ENCODE assay signal across 9 cellular contexts in genomic region chr16:74773431-74774222, GRCh38. TPM values are rescaled to one million over a fixed set of nuclear protein-coding genes. Genes with fewer than 3 reads are reported as not detected.
A peak's percentile ranks its signal among the peaks of the same experiment; 100 is the strongest.
DNase-seq lines count a peak whose midpoint lies in the region; ATAC-seq and TF ChIP-seq lines count a peak whose summit lies in the region.
"Had no signal": no experiment of that assay in that cellular context is flagged by ENCODE, and none has a peak within 500 bp of the region (broad histone marks: within the 10 kb centered on the region; RNA-seq: fewer than 3 reads in every experiment).

No MANE protein-coding gene starts in this region.

- no peak overlapping the region for H3K9ac ChIP-seq in OCI-LY3 (ENCODE audit: low read length)
- no peak overlapping the region for H3K9ac ChIP-seq in neural progenitor cell

- WGBS in esophagus, 2 donors, result 39 to 54% methylated on average over 14 of the region's 14 CpGs
- 49 to 53% (median 51%) methylated on average over 14 of the region's 14 CpGs for WGBS in heart left ventricle, 4 donors

- no peaks in the 10 kb centered on the region; the same call in 1 of the 2 replicates for H4K20me1 ChIP-seq in OCI-LY3 (ENCODE audit: insufficient read depth, low read length)
- peaks cover 4% of the 10 kb centered on the region for H4K20me1 ChIP-seq in neural progenitor cell (ENCODE audit: low read depth)

- no peak overlapping the region for H3K4me3 ChIP-seq in CD8-positive, alpha-beta memory T cell (ENCODE audit: low read length)
- peak overlapping the region; percentile 68 for H3K4me3 ChIP-seq in OCI-LY3 (ENCODE audit: low read length)
- H3K4me3 ChIP-seq in esophagus (ENCODE audit: low read depth in 1 of 2, low read length in 2 of 2), result peak overlapping the region; percentile 46 to 59
- H3K4me3 ChIP-seq in neural progenitor cell, result peak overlapping the region; percentile 58
- H3K4me3 ChIP-seq in heart left ventricle, result peak overlapping the region in 5 of 12 donors; percentile 38 to 60 (median 54)

- H3K27ac ChIP-seq in CD8-positive, alpha-beta memory T cell (ENCODE audit: low read depth, low read length), result no peak overlapping the region
- H3K27ac ChIP-seq in OCI-LY3 (ENCODE audit: low read length), result no peak overlapping the region
- no peak overlapping the region for H3K27ac ChIP-seq in esophagus (ENCODE audit: low read depth in 2 of 2, low read length in 1 of 2)
- no peak overlapping the region for H3K27ac ChIP-seq in neural progenitor cell
- no peak overlapping the region for H3K27ac ChIP-seq in heart left ventricle

- H3K27ac Mint-ChIP-seq in CD8-positive, alpha-beta memory T cell, result no peak overlapping the region
- no peak overlapping the region for H3K27ac Mint-ChIP-seq in neural progenitor cell

- H3K36me3 Mint-ChIP-seq in CD8-positive, alpha-beta memory T cell, result peaks cover 0 to 3% (median 2%) of the 10 kb centered on the region in 3 donors
- H3K36me3 Mint-ChIP-seq in neural progenitor cell, result no peaks in the 10 kb centered on the region

- POLR2A ChIA-PET in CD8-positive, alpha-beta memory T cell (lab: Charles Lee), result interaction anchor here (0.6 kb wide), 1 partner anchor 49 kb away, joined by 4 read pairs; no protein-coding TSS in a partner anchor
- POLR2A ChIA-PET in GM10248 (lab: Yijun Ruan, JAX), result no interaction called here

- intact Hi-C loops in heart left ventricle (cut with DNase I), result no loop called here

- H3K4me1 ChIP-seq in CD8-positive, alpha-beta memory T cell (ENCODE audit: insufficient read depth, low read length), result peaks cover 5% of the 10 kb centered on the region
- peaks cover 17% of the 10 kb centered on the region for H3K4me1 ChIP-seq in OCI-LY3 (ENCODE audit: low read length)
- H3K4me1 ChIP-seq in esophagus (ENCODE audit: control insufficient read depth in 2 of 2, insufficient read depth in 2 of 2, low read length in 1 of 2), result peaks cover 0 to 2% of the 10 kb centered on the region in 2 donors
- peaks cover 7% of the 10 kb centered on the region for H3K4me1 ChIP-seq in neural progenitor cell
- H3K4me1 ChIP-seq in heart left ventricle, result peaks cover 0 to 14% (median 8%) of the 10 kb centered on the region in 12 donors

- H3K9me3 ChIP-seq in CD8-positive, alpha-beta memory T cell (ENCODE audit: low read length), result no peaks in the 10 kb centered on the region
- no peaks in the 10 kb centered on the region for H3K9me3 ChIP-seq in OCI-LY3 (ENCODE audit: insufficient read depth, low read length)
- H3K9me3 ChIP-seq in esophagus (ENCODE audit: control insufficient read depth in 2 of 2, insufficient read depth in 1 of 2, low read depth in 1 of 2, low read length in 1 of 2), result no peaks in the 10 kb centered on the region
- H3K9me3 ChIP-seq in neural progenitor cell (ENCODE audit: low read depth), result no peaks in the 10 kb centered on the region
- no peaks in the 10 kb centered on the region for H3K9me3 ChIP-seq in heart left ventricle

- no peak for TF ChIP-seq CTCF in OCI-LY3 (IDR thresholded peaks at IDR 0.05; ENCODE audit: low read depth, low read length)
- TF ChIP-seq CTCF in neural progenitor cell (IDR thresholded peaks at IDR 0.05), result no peak
- TF ChIP-seq CTCF in GM10248 (IDR thresholded peaks at IDR 0.05; ENCODE audit: control extremely low read depth, extremely low read depth, low read depth, missing control alignments), result no peak
- no peak for TF ChIP-seq CTCF in heart left ventricle (IDR thresholded peaks at IDR 0.05)

- DNase-seq in CD8-positive, alpha-beta memory T cell, result no peak
- DNase-seq in neural progenitor cell (ENCODE audit: low spot score), result no peak
- no peak for DNase-seq in GM10248 (ENCODE audit: extremely low spot score)
- no peak for DNase-seq in heart left ventricle
- DNase-seq in NAMALWA (ENCODE audit: low spot score), result no peak

- H3K79me2 ChIP-seq in OCI-LY3 (ENCODE audit: low read length), result no peaks in the 10 kb centered on the region
- no peaks in the 10 kb centered on the region for H3K79me2 ChIP-seq in neural progenitor cell (ENCODE audit: low read depth)

- H3K4me3 Mint-ChIP-seq in CD8-positive, alpha-beta memory T cell, result peak overlapping the region; percentile 10 to 69 (median 50)
- H3K4me3 Mint-ChIP-seq in neural progenitor cell, result peak overlapping the region; percentile 81

- peak overlapping the region; percentile 63 for H3K4me2 ChIP-seq in OCI-LY3 (ENCODE audit: low read length)
- peak overlapping the region; percentile 98 for H3K4me2 ChIP-seq in neural progenitor cell

- no peak for TF ChIP-seq POLR2A in heart left ventricle (IDR thresholded peaks at IDR 0.05)

- H3K9me3 Mint-ChIP-seq in CD8-positive, alpha-beta memory T cell, result peaks cover 0 to 2% (median 0%) of the 10 kb centered on the region in 5 donors
- H3K9me3 Mint-ChIP-seq in neural progenitor cell, result no peaks in the 10 kb centered on the region

- peaks cover 36 to 37% of the 10 kb centered on the region in 2 donors for H3K27me3 Mint-ChIP-seq in CD8-positive, alpha-beta memory T cell
- H3K27me3 Mint-ChIP-seq in neural progenitor cell (ENCODE audit: insufficient read depth, low read depth), result peaks cover 37% of the 10 kb centered on the region

- no peaks in the 10 kb centered on the region for H3K36me3 ChIP-seq in CD8-positive, alpha-beta memory T cell (ENCODE audit: insufficient read depth, low read length)
- H3K36me3 ChIP-seq in OCI-LY3 (replicated peaks; ENCODE audit: low read depth, low read length) (no peaks in the 10 kb centered on the region), esophagus (ENCODE audit: control insufficient read depth in 2 of 2, insufficient read depth in 2 of 2, low read length in 1 of 2) (no peaks in the 10 kb centered on the region), neural progenitor cell (no peaks in the 10 kb centered on the region), heart left ventricle (no peaks in the 10 kb centered on the region)

- peaks cover 17% of the 10 kb centered on the region for H3K27me3 ChIP-seq in CD8-positive, alpha-beta memory T cell (ENCODE audit: insufficient read depth, low read length, poor library complexity, severe bottlenecking)
- H3K27me3 ChIP-seq in OCI-LY3 (ENCODE audit: low read depth, low read length) (peaks cover 42% of the 10 kb centered on the region), esophagus (ENCODE audit: control insufficient read depth in 1 of 2, insufficient read depth in 2 of 2, low read length in 2 of 2) (no peaks in the 10 kb centered on the region), neural progenitor cell (peaks cover 49% of the 10 kb centered on the region), heart left ventricle (peaks cover 0 to 48% (median 19%) of the 10 kb centered on the region in 9 donors)

- CTCF ChIA-PET in CD8-positive, alpha-beta memory T cell (lab: Charles Lee), result interaction anchor here (1.3 kb wide), 1 partner anchor 39 kb away, joined by 4 read pairs; no protein-coding TSS in a partner anchor
- CTCF ChIA-PET in GM10248 (lab: Yijun Ruan, JAX), result interaction anchor here (1.1 to 3.0 kb wide), 7 partner anchors 15 to 337 kb away, joined by 3 to 20 read pairs (median 4); no protein-coding TSS in a partner anchor

- no peak for ATAC-seq in GM18517 (IDR thresholded peaks at IDR 0.05; ENCODE audit: unreplicated experiment)
- ATAC-seq in heart left ventricle, result no peak

- peaks cover 19% of the 10 kb centered on the region for H3F3A ChIP-seq in neural progenitor cell (ENCODE audit: low read depth)

- H2AFZ ChIP-seq in OCI-LY3 (ENCODE audit: low read depth, low read length), result no peak overlapping the region
- peak overlapping the region; percentile 81 for H2AFZ ChIP-seq in neural progenitor cell (replicated peaks)

- peaks cover 11 to 14% (median 14%) of the 10 kb centered on the region in 3 donors for H3K4me1 Mint-ChIP-seq in CD8-positive, alpha-beta memory T cell
- peaks cover 11% of the 10 kb centered on the region for H3K4me1 Mint-ChIP-seq in neural progenitor cell

RNA-seq across cellular contexts. Expression of gene FA2H, which starts 1.0 kb away (rescaled TPM):
- not detected for total RNA-seq in CD8-positive, alpha-beta memory T cell
- not detected for polyA plus RNA-seq in CD8-positive, alpha-beta memory T cell
- polyA plus RNA-seq in esophagus, result 1 to 10 TPM; 4.7 to 4.8 TPM
- total RNA-seq in neural progenitor cell (ENCODE audit: low replicate concordance), result not detected in 2 replicates
- under 1 TPM in 2 of 9 donors, not detected in 7; 0.28 to 0.50 TPM for total RNA-seq in heart left ventricle
- 1 to 10 TPM in 1 of 2 donors, under 1 TPM in 1; 0.04 to 1.9 TPM for polyA plus RNA-seq in heart left ventricle
- total RNA-seq: endothelial cell of umbilical vein had no signal
- polyA plus RNA-seq: endothelial cell of umbilical vein had no signal
